ENCODE assay signal across 8 cellular contexts in the genomic region with DNA sequence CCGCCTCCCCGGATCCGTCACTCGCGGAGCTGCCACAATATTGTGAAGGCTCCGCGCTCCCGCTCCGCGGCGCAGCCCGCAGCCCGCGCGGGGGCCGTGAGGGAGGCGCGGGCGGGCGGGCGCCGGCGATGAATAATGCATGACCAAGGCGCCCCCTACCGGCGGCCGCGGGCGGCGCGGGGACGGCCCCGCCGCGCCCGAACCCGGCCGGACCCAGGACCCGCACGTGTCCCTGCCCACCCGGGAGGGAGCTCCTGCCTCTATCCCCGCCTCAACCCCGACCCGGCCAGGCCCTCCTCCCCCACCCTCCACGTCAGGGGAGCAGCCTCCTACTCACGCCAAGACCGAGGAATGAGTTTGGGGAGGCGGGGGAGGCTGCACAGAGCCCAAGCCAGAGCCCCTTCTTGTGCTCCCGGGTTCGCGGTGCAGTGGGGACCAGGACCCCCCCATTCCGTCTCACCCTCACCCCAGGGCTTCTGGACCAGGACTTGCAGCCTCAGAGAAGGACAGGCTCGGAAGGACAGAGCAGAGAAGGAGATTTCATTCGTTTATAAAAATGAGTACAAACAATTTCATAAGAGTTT.
A peak's percentile ranks its signal among the peaks of the same experiment; 100 is the strongest.
DNase-seq lines count a peak whose midpoint lies in the region; ATAC-seq and TF ChIP-seq lines count a peak whose summit lies in the region.

No MANE protein-coding gene starts in this region.

- peak overlapping the region; percentile 62 for H3K4me3 Mint-ChIP-seq in mesothelial cell of epicardium

- H3K9me3 Mint-ChIP-seq in mesothelial cell of epicardium, result no peaks in the 10 kb centered on the region

- TF ChIP-seq CTCF in mesothelial cell of epicardium (IDR thresholded peaks at IDR 0.05; ENCODE audit: unreplicated experiment), result peak; percentile 85

- ATAC-seq in HG02938 (IDR thresholded peaks at IDR 0.05; ENCODE audit: unreplicated experiment), result no peak

- H3K36me3 Mint-ChIP-seq in mesothelial cell of epicardium, result no peaks in the 10 kb centered on the region

- 3 to 4% methylated on average over 53 to 54 of the region's 54 CpGs for WGBS in ectodermal cell, 2 experiments

- peak overlapping the region; percentile 38 for H3K4me3 ChIP-seq in ectodermal cell (ENCODE audit: insufficient read depth, low read depth, low read length)

- H3K27me3 Mint-ChIP-seq in mesothelial cell of epicardium (ENCODE audit: low read depth), result peaks cover 12% of the 10 kb centered on the region

- H3K4me1 ChIP-seq in ectodermal cell (ENCODE audit: control insufficient read depth, insufficient read depth, low read length), result peaks cover 11% of the 10 kb centered on the region

- peaks cover 54% of the 10 kb centered on the region for H3K27me3 ChIP-seq in ectodermal cell (ENCODE audit: control insufficient read depth, insufficient read depth, low read length, poor library complexity, severe bottlenecking)

- DNase-seq in SKM-1 treated with dmso at 0.1 percent for 144 hours (lab: John Stamatoyannopoulos, UW; ENCODE audit: unreplicated experiment) (peak; percentile 25), SKM-1 (lab: John Stamatoyannopoulos, UW; ENCODE audit: unreplicated experiment) (no peak), NCI-H2171 treated with DMSO at 0.1 percent for 48 hours (lab: John Stamatoyannopoulos, UW) (peak; percentile 51), mesothelial cell of epicardium (ENCODE audit: low spot score in 2 of 2, unreplicated experiment in 2 of 2) (peak; percentile 74 to 87)
- peak; percentile 48 to 49 for DNase-seq in activated CD4-positive, alpha-beta T cell treated with anti-CD3 and anti-CD28 coated beads, Interleukin-2, amount 50 U/mL, for 4 hours
- peak; percentile 40 to 48 for DNase-seq in stimulated activated CD8-positive, alpha-beta memory T cell treated with anti-CD3 and anti-CD28 coated beads, Interleukin-2, amount 100 ng/mL, for 48 hours (ENCODE audit: low read depth in 2 of 2)

- no peak overlapping the region for H3K27ac ChIP-seq in ectodermal cell (ENCODE audit: insufficient read depth, low read depth, low read length, poor library complexity, severe bottlenecking)

- H3K4me1 Mint-ChIP-seq in mesothelial cell of epicardium, result peaks cover 49% of the 10 kb centered on the region

- no peaks in the 10 kb centered on the region for H3K36me3 ChIP-seq in ectodermal cell (ENCODE audit: control insufficient read depth, insufficient read depth, low read length)

- peak overlapping the region; percentile 50 for H3K27ac Mint-ChIP-seq in mesothelial cell of epicardium

- H3K9me3 ChIP-seq in ectodermal cell (ENCODE audit: control insufficient read depth, low read length), result no peaks in the 10 kb centered on the region
